11 cellular contexts compared by ENCODE assay signal in the genomic region with DNA sequence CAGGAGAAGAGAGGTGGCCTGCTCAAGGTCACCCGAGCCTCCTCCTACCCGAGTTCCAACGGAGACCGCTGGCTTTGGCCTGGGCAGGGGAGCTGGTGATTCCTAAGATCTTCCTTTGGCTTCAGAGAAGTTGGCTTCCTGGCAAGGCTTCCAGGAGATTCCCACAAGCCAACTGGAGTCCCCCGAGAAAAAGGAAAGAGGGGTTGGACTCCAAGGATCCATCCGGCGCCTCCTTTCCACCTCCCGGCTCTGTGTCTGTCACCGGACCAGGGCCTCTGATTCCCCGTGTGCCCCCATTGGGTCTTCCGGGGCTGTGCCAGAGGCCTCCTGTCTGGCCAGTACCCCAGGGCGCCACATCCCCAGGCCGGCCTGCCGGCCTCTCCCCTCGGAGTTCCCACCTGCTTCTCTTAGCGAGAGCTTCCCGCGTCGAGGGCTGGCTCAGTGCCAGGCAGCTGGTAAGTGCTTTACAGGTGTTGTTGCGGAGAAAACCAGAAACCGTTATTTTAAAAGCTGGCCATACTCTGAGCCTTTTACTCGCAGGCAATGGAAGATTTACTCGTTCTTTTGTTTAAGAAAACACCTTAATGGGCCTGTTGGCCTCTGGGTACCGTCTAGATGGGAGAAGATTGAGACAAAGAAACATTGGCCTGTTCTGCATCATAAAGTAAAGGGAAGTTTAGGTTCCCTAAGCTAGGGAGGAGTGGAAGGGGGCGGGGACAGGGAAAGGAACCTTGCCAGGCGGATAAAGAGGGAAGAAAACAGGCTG.
DNase-seq lines count a peak whose midpoint lies in the region; ATAC-seq and TF ChIP-seq lines count a peak whose summit lies in the region.
"Had no signal": no experiment of that assay in that cellular context is flagged by ENCODE, and none has a peak within 500 bp of the region (broad histone marks: within the 10 kb centered on the region; RNA-seq: fewer than 3 reads in every experiment).

No MANE protein-coding gene starts in this region.

- POLR2A ChIA-PET in activated CD4-positive, alpha-beta T cell treated with anti-CD3 and anti-CD28 coated beads, Interleukin-2, amount 10 ng/mL, durations not matched to agents 7 days and 5 days (lab: Charles Lee), result no interaction called here

- intact Hi-C loops in stomach (cut with DNase I; ENCODE audit: low total_unique reads), result no loop called here

- TF ChIP-seq CTCF in right atrium auricular region (IDR thresholded peaks at IDR 0.05) (no peak), stomach (IDR thresholded peaks at IDR 0.05) (no peak)

- no peak for DNase-seq in activated CD4-positive, alpha-beta T cell treated with anti-CD3 and anti-CD28 coated beads, Interleukin-2, amount 10 ng/mL, durations not matched to agents 7 days and 5 days
- DNase-seq in activated CD4-positive, alpha-beta T cell treated with anti-CD3 and anti-CD28 coated beads, Interleukin-2, amount 50 U/mL, for 1 hour, result no peak
- DNase-seq in NCI-H345 (lab: John Stamatoyannopoulos, UW), result peak; percentile 77
- peak; percentile 42 for DNase-seq in right atrium auricular region (ENCODE audit: low spot score)
- no peak for DNase-seq in stomach
- no peak for DNase-seq in stimulated activated CD4-positive, alpha-beta T cell treated with anti-CD3 and anti-CD28 coated beads, Interleukin-2, amount 100 ng/mL, for 48 hours
- DNase-seq: cerebellar nuclear complex, T1000 had no signal

- H3K27ac Mint-ChIP-seq in activated CD4-positive, alpha-beta T cell treated with anti-CD3 and anti-CD28 coated beads, Interleukin-2, amount 10 ng/mL, durations not matched to agents 7 days and 5 days, result no peak overlapping the region

- no peak for TF ChIP-seq EP300 in stomach (IDR thresholded peaks at IDR 0.05)

- H3K27me3 Mint-ChIP-seq in activated CD4-positive, alpha-beta T cell treated with anti-CD3 and anti-CD28 coated beads, Interleukin-2, amount 10 ng/mL, durations not matched to agents 7 days and 5 days, result peaks cover 33% of the 10 kb centered on the region

- peaks cover 0 to 4% of the 10 kb centered on the region in 2 donors for H3K9me3 ChIP-seq in right atrium auricular region
- peaks cover 0 to 2% (median 0%) of the 10 kb centered on the region in 4 donors for H3K9me3 ChIP-seq in stomach

- H3K36me3 ChIP-seq in right atrium auricular region, result no peaks in the 10 kb centered on the region
- no peaks in the 10 kb centered on the region for H3K36me3 ChIP-seq in stomach

- peak overlapping the region; percentile 19 for H3K4me3 Mint-ChIP-seq in activated CD4-positive, alpha-beta T cell treated with anti-CD3 and anti-CD28 coated beads, Interleukin-2, amount 10 ng/mL, durations not matched to agents 7 days and 5 days

- ATAC-seq in GM18858 (IDR thresholded peaks at IDR 0.05; ENCODE audit: unreplicated experiment), result no peak
- no peak for ATAC-seq in HG03039 (IDR thresholded peaks at IDR 0.05; ENCODE audit: unreplicated experiment)

- H3K4me1 ChIP-seq in right atrium auricular region (peaks cover 0 to 13% of the 10 kb centered on the region in 2 donors), stomach (peaks cover 0 to 16% (median 11%) of the 10 kb centered on the region in 4 donors)

- no peaks in the 10 kb centered on the region for H3K9me3 Mint-ChIP-seq in activated CD4-positive, alpha-beta T cell treated with anti-CD3 and anti-CD28 coated beads, Interleukin-2, amount 10 ng/mL, durations not matched to agents 7 days and 5 days

- H3K36me3 Mint-ChIP-seq in activated CD4-positive, alpha-beta T cell treated with anti-CD3 and anti-CD28 coated beads, Interleukin-2, amount 10 ng/mL, durations not matched to agents 7 days and 5 days (ENCODE audit: low read depth), result no peaks in the 10 kb centered on the region

- CTCF ChIA-PET in activated CD4-positive, alpha-beta T cell treated with anti-CD3 and anti-CD28 coated beads, Interleukin-2, amount 10 ng/mL, durations not matched to agents 7 days and 5 days (lab: Charles Lee), result no interaction called here

- peak overlapping the region; percentile 16 to 44 for H3K4me3 ChIP-seq in right atrium auricular region
- H3K4me3 ChIP-seq in stomach, result peak overlapping the region; percentile 33 to 44 (median 39)

- WGBS in stomach, 5 donors, result 42 to 53% (median 52%) methylated on average over 21 to 26 of the region's 26 CpGs

- H3K4me1 Mint-ChIP-seq in activated CD4-positive, alpha-beta T cell treated with anti-CD3 and anti-CD28 coated beads, Interleukin-2, amount 10 ng/mL, durations not matched to agents 7 days and 5 days, result peaks cover 7% of the 10 kb centered on the region

- H3K27ac ChIP-seq in right atrium auricular region (no peak overlapping the region), stomach (no peak overlapping the region)
- H3K27ac ChIP-seq: C4-2B had no signal

- no peak for TF ChIP-seq POLR2A in stomach (IDR thresholded peaks at IDR 0.05)

- peaks cover 0 to 6% of the 10 kb centered on the region in 2 donors for H3K27me3 ChIP-seq in right atrium auricular region
- H3K27me3 ChIP-seq in stomach, result peaks cover 0 to 99% (median 24%) of the 10 kb centered on the region in 3 donors

Comparison
In these comparisons a context has a peak if more than half of its experiments do, and no peak if none do; other contexts are left out.
1. DNase-seq: peak in NCI-H345 (single experiment) and right atrium auricular region (single experiment); none in activated CD4-positive, alpha-beta T cell treated with anti-CD3 and anti-CD28 coated beads, Interleukin-2, amount 10 ng/mL, durations not matched to agents 7 days and 5 days (single experiment), activated CD4-positive, alpha-beta T cell treated with anti-CD3 and anti-CD28 coated beads, Interleukin-2, amount 50 U/mL, for 1 hour (single experiment), stomach (single experiment) and stimulated activated CD4-positive, alpha-beta T cell treated with anti-CD3 and anti-CD28 coated beads, Interleukin-2, amount 100 ng/mL, for 48 hours (0 of 2).